ENCODE assay signal across 10 cellular contexts in genomic region chr12:104199964-104200363, GRCh38.
"Had no signal": no experiment of that assay in that cellular context is flagged by ENCODE, and none has a peak within 500 bp of the region (broad histone marks: within the 10 kb centered on the region; RNA-seq: fewer than 3 reads in every experiment).

No MANE protein-coding gene starts in this region.

- H2AFZ ChIP-seq: GM23248 had no signal

- H3K4me3 ChIP-seq: GM23248, HAP-1 had no signal

- H3K4me2 ChIP-seq: KMS-11 had no signal

- DNase-seq: GM23248, GOT3, H7, IMR-90, Karpas-422, KBM-7 had no signal

- H3K9ac ChIP-seq: GM23248, KMS-11 had no signal

- ATAC-seq: HCT116 had no signal

- H3K27ac ChIP-seq: GM23248, HL-60, KMS-11 had no signal

- H3K36me3 ChIP-seq: HAP-1 had no signal

- H3K9me3 ChIP-seq: HAP-1 had no signal
